In the genomic region with DNA sequence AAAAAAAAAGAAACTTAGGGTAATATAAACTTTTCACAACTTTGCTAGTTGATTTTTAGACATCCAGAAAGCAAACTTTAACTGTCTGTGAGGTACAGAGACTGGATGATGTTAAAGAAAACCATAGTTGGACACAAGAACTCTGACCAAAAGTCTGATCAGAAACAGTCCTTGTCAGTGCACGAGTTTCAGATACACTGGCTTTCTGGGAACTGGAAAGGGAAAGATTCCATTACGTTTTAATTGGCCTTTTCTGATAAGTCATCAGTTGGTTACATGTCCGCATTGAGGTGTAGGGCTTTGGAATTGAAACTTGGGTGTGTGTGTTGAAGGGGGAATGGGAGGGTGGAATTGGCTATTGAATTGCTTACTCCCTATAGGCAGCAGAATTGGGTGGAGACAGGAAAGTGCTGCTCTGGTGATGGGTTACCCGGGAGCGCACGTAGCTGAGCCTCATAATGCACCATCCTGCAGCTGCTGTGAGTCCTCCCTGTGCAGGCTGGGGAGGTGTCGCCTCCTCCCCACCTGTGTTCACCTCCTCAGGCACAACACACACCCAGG, we compare ENCODE assay signal across 1 cellular context.
TF ChIP-seq lines count a peak whose summit lies in the region.

No MANE protein-coding gene starts in this region.

TF ChIP-seq in GM12878, 131 proteins besides CTCF, POLR2A, EP300 and RAD21:
- TF ChIP-seq ASH2L (IDR thresholded peaks at IDR 0.05; ENCODE audit: borderline replicate concordance, low read depth) (no peak), HDGF (IDR thresholded peaks at IDR 0.05) (no peak), TAF1 (IDR thresholded peaks at IDR 0.05; ENCODE audit: borderline replicate concordance, low read depth, low read length) (no peak), SPI1 (IDR thresholded peaks at IDR 0.05; ENCODE audit: borderline replicate concordance, insufficient read depth, low read depth, low read length) (no peak), PML (IDR thresholded peaks at IDR 0.05; ENCODE audit: low read length) (no peak), TCF12 (IDR thresholded peaks at IDR 0.05; ENCODE audit: low read depth, low read length) (no peak)
- TF ChIP-seq, protein P1, sequence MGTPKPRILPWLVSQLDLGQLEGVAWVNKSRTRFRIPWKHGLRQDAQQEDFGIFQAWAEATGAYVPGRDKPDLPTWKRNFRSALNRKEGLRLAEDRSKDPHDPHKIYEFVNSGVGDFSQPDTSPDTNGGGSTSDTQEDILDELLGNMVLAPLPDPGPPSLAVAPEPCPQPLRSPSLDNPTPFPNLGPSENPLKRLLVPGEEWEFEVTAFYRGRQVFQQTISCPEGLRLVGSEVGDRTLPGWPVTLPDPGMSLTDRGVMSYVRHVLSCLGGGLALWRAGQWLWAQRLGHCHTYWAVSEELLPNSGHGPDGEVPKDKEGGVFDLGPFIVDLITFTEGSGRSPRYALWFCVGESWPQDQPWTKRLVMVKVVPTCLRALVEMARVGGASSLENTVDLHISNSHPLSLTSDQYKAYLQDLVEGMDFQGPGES (IDR thresholded peaks at IDR 0.05), result no peak
- TF ChIP-seq, protein P2, sequence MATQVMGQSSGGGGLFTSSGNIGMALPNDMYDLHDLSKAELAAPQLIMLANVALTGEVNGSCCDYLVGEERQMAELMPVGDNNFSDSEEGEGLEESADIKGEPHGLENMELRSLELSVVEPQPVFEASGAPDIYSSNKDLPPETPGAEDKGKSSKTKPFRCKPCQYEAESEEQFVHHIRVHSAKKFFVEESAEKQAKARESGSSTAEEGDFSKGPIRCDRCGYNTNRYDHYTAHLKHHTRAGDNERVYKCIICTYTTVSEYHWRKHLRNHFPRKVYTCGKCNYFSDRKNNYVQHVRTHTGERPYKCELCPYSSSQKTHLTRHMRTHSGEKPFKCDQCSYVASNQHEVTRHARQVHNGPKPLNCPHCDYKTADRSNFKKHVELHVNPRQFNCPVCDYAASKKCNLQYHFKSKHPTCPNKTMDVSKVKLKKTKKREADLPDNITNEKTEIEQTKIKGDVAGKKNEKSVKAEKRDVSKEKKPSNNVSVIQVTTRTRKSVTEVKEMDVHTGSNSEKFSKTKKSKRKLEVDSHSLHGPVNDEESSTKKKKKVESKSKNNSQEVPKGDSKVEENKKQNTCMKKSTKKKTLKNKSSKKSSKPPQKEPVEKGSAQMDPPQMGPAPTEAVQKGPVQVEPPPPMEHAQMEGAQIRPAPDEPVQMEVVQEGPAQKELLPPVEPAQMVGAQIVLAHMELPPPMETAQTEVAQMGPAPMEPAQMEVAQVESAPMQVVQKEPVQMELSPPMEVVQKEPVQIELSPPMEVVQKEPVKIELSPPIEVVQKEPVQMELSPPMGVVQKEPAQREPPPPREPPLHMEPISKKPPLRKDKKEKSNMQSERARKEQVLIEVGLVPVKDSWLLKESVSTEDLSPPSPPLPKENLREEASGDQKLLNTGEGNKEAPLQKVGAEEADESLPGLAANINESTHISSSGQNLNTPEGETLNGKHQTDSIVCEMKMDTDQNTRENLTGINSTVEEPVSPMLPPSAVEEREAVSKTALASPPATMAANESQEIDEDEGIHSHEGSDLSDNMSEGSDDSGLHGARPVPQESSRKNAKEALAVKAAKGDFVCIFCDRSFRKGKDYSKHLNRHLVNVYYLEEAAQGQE (IDR thresholded peaks at IDR 0.05; ENCODE audit: low read depth, low read length), result no peak
